In genomic region chr11:65726660-65727059, GRCh38 we compare ENCODE assay signal across 3 cellular contexts.
TF ChIP-seq lines count a peak whose summit lies in the region.

No MANE protein-coding gene starts in this region.

TF ChIP-seq in SK-N-SH, 30 proteins besides CTCF, POLR2A, EP300 and RAD21:
- no peak for TF ChIP-seq PBX3 (IDR thresholded peaks at IDR 0.05)
- TF ChIP-seq, protein P1, sequence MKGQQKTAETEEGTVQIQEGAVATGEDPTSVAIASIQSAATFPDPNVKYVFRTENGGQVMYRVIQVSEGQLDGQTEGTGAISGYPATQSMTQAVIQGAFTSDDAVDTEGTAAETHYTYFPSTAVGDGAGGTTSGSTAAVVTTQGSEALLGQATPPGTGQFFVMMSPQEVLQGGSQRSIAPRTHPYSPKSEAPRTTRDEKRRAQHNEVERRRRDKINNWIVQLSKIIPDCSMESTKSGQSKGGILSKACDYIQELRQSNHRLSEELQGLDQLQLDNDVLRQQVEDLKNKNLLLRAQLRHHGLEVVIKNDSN (IDR thresholded peaks at IDR 0.05; ENCODE audit: borderline replicate concordance, low read depth): no peak
- TF ChIP-seq TCF12 (IDR thresholded peaks at IDR 0.05): no peak

TF ChIP-seq in SK-N-SH treated with all-trans-retinoic acid at 6 μM for 48 hours, 23 proteins besides CTCF, POLR2A, EP300 and RAD21:
- no peak for TF ChIP-seq RARB (CRISPR knock-in tag; IDR thresholded peaks at IDR 0.05)

TF ChIP-seq in GM12878, 131 proteins besides CTCF, POLR2A, EP300 and RAD21:
- TF ChIP-seq BMI1 (IDR thresholded peaks at IDR 0.05; ENCODE audit: borderline replicate concordance) (no peak), ZBTB40 (IDR thresholded peaks at IDR 0.05; ENCODE audit: borderline replicate concordance) (no peak), RFX5 (IDR thresholded peaks at IDR 0.05; ENCODE audit: low read depth, low read length) (no peak), MEF2A (IDR thresholded peaks at IDR 0.05; ENCODE audit: insufficient read depth, low read depth, low read length) (no peak), NR2C1 (IDR thresholded peaks at IDR 0.05) (no peak), BRCA1 (IDR thresholded peaks at IDR 0.05; ENCODE audit: low read depth, low read length) (no peak), CEBPB (IDR thresholded peaks at IDR 0.05; ENCODE audit: borderline replicate concordance in 1 of 2, low read depth in 2 of 2, low read length in 2 of 2) (no peak), LARP7 (IDR thresholded peaks at IDR 0.05) (no peak), NRF1 (conservative IDR thresholded peaks at IDR 0.05; ENCODE audit: low read depth, low read length) (no peak), PAX8 (IDR thresholded peaks at IDR 0.05) (no peak), ZNF592 (IDR thresholded peaks at IDR 0.05) (no peak), ASH2L (IDR thresholded peaks at IDR 0.05; ENCODE audit: borderline replicate concordance, low read depth) (no peak), EGR1 (IDR thresholded peaks at IDR 0.05; ENCODE audit: borderline replicate concordance in 1 of 2, low read depth in 2 of 2, low read length in 2 of 2) (no peak), ZZZ3 (IDR thresholded peaks at IDR 0.05; ENCODE audit: control insufficient read depth, insufficient read length, low read depth) (no peak), TCF3 (IDR thresholded peaks at IDR 0.05; ENCODE audit: borderline replicate concordance, insufficient read depth, low read depth, low read length) (no peak)
- TF ChIP-seq, protein P2, sequence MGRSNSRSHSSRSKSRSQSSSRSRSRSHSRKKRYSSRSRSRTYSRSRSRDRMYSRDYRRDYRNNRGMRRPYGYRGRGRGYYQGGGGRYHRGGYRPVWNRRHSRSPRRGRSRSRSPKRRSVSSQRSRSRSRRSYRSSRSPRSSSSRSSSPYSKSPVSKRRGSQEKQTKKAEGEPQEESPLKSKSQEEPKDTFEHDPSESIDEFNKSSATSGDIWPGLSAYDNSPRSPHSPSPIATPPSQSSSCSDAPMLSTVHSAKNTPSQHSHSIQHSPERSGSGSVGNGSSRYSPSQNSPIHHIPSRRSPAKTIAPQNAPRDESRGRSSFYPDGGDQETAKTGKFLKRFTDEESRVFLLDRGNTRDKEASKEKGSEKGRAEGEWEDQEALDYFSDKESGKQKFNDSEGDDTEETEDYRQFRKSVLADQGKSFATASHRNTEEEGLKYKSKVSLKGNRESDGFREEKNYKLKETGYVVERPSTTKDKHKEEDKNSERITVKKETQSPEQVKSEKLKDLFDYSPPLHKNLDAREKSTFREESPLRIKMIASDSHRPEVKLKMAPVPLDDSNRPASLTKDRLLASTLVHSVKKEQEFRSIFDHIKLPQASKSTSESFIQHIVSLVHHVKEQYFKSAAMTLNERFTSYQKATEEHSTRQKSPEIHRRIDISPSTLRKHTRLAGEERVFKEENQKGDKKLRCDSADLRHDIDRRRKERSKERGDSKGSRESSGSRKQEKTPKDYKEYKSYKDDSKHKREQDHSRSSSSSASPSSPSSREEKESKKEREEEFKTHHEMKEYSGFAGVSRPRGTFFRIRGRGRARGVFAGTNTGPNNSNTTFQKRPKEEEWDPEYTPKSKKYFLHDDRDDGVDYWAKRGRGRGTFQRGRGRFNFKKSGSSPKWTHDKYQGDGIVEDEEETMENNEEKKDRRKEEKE (IDR thresholded peaks at IDR 0.05): no peak
